Comparison of ENCODE assay signal across 15 cellular contexts in genomic region chr20:2131366-2131765, GRCh38.
DNase-seq lines count a peak whose midpoint lies in the region; ATAC-seq and TF ChIP-seq lines count a peak whose summit lies in the region.
"Had no signal": no experiment of that assay in that cellular context is flagged by ENCODE, and none has a peak within 500 bp of the region (broad histone marks: within the 10 kb centered on the region; RNA-seq: fewer than 3 reads in every experiment).

No MANE protein-coding gene starts in this region.

- ATAC-seq in stimulated activated naive CD8-positive, alpha-beta T cell treated with anti-CD3 and anti-CD28 coated beads, Interleukin-15, Interleukin-2, amounts not matched to agents 100 U/mL and 50 U/mL, for 24 hours: peak; percentile 19
- no peak for ATAC-seq in stimulated activated naive CD8-positive, alpha-beta T cell treated with anti-CD3 and anti-CD28 coated beads, Interleukin-15, amount 100 ng/mL, for 72 hours
- ATAC-seq: upper lobe of right lung had no signal

- no peak for TF ChIP-seq CTCF in foreskin fibroblast (IDR thresholded peaks at IDR 0.05; ENCODE audit: low read depth, low read length)

- no peak overlapping the region for H3K27ac Mint-ChIP-seq in stimulated activated naive CD8-positive, alpha-beta T cell treated with anti-CD3 and anti-CD28 coated beads, Interleukin-15, amount 100 ng/mL, for 72 hours
- H3K27ac Mint-ChIP-seq: nephron progenitor cell had no signal

- peaks cover 62% of the 10 kb centered on the region for H3K4me1 Mint-ChIP-seq in stimulated activated naive CD8-positive, alpha-beta T cell treated with anti-CD3 and anti-CD28 coated beads, Interleukin-15, amount 100 ng/mL, for 72 hours

- no peaks in the 10 kb centered on the region for H3K27me3 Mint-ChIP-seq in stimulated activated naive CD8-positive, alpha-beta T cell treated with anti-CD3 and anti-CD28 coated beads, Interleukin-15, amount 100 ng/mL, for 72 hours
- H3K27me3 Mint-ChIP-seq: central memory CD8-positive, alpha-beta T cell had no signal

- no peak overlapping the region for H3K4me3 ChIP-seq in foreskin fibroblast (ENCODE audit: low read depth in 1 of 2, low read length in 2 of 2)
- H3K4me3 ChIP-seq: upper lobe of right lung had no signal

- DNase-seq in stimulated activated naive CD8-positive, alpha-beta T cell treated with anti-CD3 and anti-CD28 coated beads, Interleukin-15, Interleukin-2, amounts not matched to agents 100 U/mL and 50 U/mL, for 24 hours: no peak
- DNase-seq in stimulated activated naive CD8-positive, alpha-beta T cell treated with anti-CD3 and anti-CD28 coated beads, Interleukin-15, amount 100 ng/mL, for 72 hours: no peak
- DNase-seq in amniotic stem cell (lab: John Stamatoyannopoulos, UW): peak; percentile 12
- peak; percentile 57 to 76 for DNase-seq in foreskin fibroblast
- DNase-seq in DMS153 (lab: John Stamatoyannopoulos, UW): no peak
- DNase-seq in SIG-M5 treated with dmso at 0.1 percent for 504 hours (lab: John Stamatoyannopoulos, UW; ENCODE audit: unreplicated experiment): no peak
- no peak for DNase-seq in NCI-H187 (lab: John Stamatoyannopoulos, UW)
- DNase-seq in HK-2 (ENCODE audit: unreplicated experiment): no peak
- DNase-seq: activated CD4-positive, alpha-beta T cell treated with anti-CD3 and anti-CD28 coated beads for 48 hours; MV-4-11; NCI-H510A treated with DMSO at 0.1 percent for 48 hours; nephron progenitor cell; small intestine; upper lobe of right lung had no signal

- H3K4me3 Mint-ChIP-seq in stimulated activated naive CD8-positive, alpha-beta T cell treated with anti-CD3 and anti-CD28 coated beads, Interleukin-15, amount 100 ng/mL, for 72 hours: no peak overlapping the region
- H3K4me3 Mint-ChIP-seq: central memory CD8-positive, alpha-beta T cell; nephron progenitor cell had no signal

- no peaks in the 10 kb centered on the region for H3K9me3 Mint-ChIP-seq in stimulated activated naive CD8-positive, alpha-beta T cell treated with anti-CD3 and anti-CD28 coated beads, Interleukin-15, amount 100 ng/mL, for 72 hours
- H3K9me3 Mint-ChIP-seq: central memory CD8-positive, alpha-beta T cell; nephron progenitor cell had no signal

Comparison
In these comparisons a context has a peak if more than half of its experiments do, and no peak if none do; other contexts are left out.
1. DNase-seq: peak in amniotic stem cell (single experiment) and foreskin fibroblast (2 of 2); none in stimulated activated naive CD8-positive, alpha-beta T cell treated with anti-CD3 and anti-CD28 coated beads, Interleukin-15, Interleukin-2, amounts not matched to agents 100 U/mL and 50 U/mL, for 24 hours (single experiment), stimulated activated naive CD8-positive, alpha-beta T cell treated with anti-CD3 and anti-CD28 coated beads, Interleukin-15, amount 100 ng/mL, for 72 hours (0 of 2), DMS153 (single experiment), SIG-M5 treated with dmso at 0.1 percent for 504 hours (single experiment), NCI-H187 (0 of 2) and HK-2 (single experiment).